In the genomic region with DNA sequence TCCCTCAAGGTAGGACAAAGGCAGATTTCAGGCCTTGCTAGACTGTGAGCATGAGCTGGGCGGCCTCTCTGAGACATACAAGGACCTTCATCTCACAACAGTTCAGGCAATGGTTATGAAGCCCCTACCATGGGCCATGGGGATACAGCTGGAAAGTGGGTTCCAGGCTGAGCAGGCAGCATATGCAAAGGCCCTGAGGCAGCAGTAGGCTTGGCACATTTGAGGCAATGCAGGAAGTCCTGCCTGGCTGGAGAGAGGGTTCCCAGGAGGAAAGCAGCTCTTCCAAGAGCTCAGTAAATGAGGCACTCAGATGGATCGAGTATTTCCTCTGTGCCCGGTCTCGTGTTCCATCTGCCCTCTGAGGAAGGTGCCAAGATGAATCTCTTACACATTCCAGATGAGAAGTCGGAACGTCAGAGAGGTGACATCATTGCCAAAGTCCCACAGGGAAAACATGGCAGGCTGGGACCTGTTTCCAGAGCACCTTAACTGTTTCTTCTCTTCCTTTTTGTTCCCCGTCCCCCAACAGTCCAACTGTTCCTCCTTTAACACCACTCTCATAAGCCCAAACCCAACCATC, we compare ENCODE assay signal across 19 cellular contexts.
DNase-seq lines count a peak whose midpoint lies in the region; ATAC-seq and TF ChIP-seq lines count a peak whose summit lies in the region.
"Had no signal": no experiment of that assay in that cellular context is flagged by ENCODE, and none has a peak within 500 bp of the region (broad histone marks: within the 10 kb centered on the region; RNA-seq: fewer than 3 reads in every experiment).

No MANE protein-coding gene starts in this region.

- no peak overlapping the region for H3K4me2 ChIP-seq in GM23248 (ENCODE audit: unreplicated experiment)
- H3K4me2 ChIP-seq in neural progenitor cell: no peak overlapping the region

- no peaks in the 10 kb centered on the region for H3K27me3 ChIP-seq in GM23248 (replicated peaks; ENCODE audit: insufficient read depth)
- no peaks in the 10 kb centered on the region for H3K27me3 ChIP-seq in neural progenitor cell
- H3K27me3 ChIP-seq in BE2C: peaks cover 6% of the 10 kb centered on the region

- 70 to 78% methylated on average over 7 of the region's 7 CpGs for WGBS in GM23248 (ENCODE audit: low coverage in 1 of 2, low lambda C conversion rate in 2 of 2, missing lambda C conversion rate in 2 of 2), 2 experiments

- H3K27ac Mint-ChIP-seq in neural progenitor cell: peak overlapping the region; percentile 15
- no peak overlapping the region for H3K27ac Mint-ChIP-seq in activated naive CD8-positive, alpha-beta T cell treated with anti-CD3 and anti-CD28 coated beads, Interleukin-2, amount 50 U/mL, for 24 hours
- H3K27ac Mint-ChIP-seq: H9 had no signal

- peaks cover 45% of the 10 kb centered on the region for H3K4me1 Mint-ChIP-seq in neural progenitor cell
- H3K4me1 Mint-ChIP-seq in activated naive CD8-positive, alpha-beta T cell treated with anti-CD3 and anti-CD28 coated beads, Interleukin-2, amount 50 U/mL, for 24 hours: no peaks in the 10 kb centered on the region

- no peaks in the 10 kb centered on the region for H3K9me3 Mint-ChIP-seq in neural progenitor cell
- H3K9me3 Mint-ChIP-seq in activated naive CD8-positive, alpha-beta T cell treated with anti-CD3 and anti-CD28 coated beads, Interleukin-2, amount 50 U/mL, for 24 hours: no peaks in the 10 kb centered on the region
- H3K9me3 Mint-ChIP-seq: H9 had no signal

- H3K79me2 ChIP-seq in GM23248 (ENCODE audit: insufficient read depth) (no peaks in the 10 kb centered on the region), neural progenitor cell (ENCODE audit: low read depth) (no peaks in the 10 kb centered on the region)

- no peak overlapping the region for H3K27ac ChIP-seq in GM23248
- peak overlapping the region; percentile 47 for H3K27ac ChIP-seq in epithelial cell of prostate
- H3K27ac ChIP-seq in neural progenitor cell: no peak overlapping the region
- H3K27ac ChIP-seq: HL-60 had no signal

- H3K9me3 ChIP-seq in GM23248 (ENCODE audit: low read depth) (no peaks in the 10 kb centered on the region), neural progenitor cell (ENCODE audit: low read depth) (no peaks in the 10 kb centered on the region), BE2C (no peaks in the 10 kb centered on the region)

- H3K4me3 Mint-ChIP-seq in neural progenitor cell: no peak overlapping the region
- H3K4me3 Mint-ChIP-seq in activated naive CD8-positive, alpha-beta T cell treated with anti-CD3 and anti-CD28 coated beads, Interleukin-2, amount 50 U/mL, for 24 hours: no peak overlapping the region
- H3K4me3 Mint-ChIP-seq: H9 had no signal

- DNase-seq in GM23248: peak; percentile 26
- peak; percentile 59 for DNase-seq in NCI-H446 treated with DMSO at 0.1 percent for 48 hours (lab: John Stamatoyannopoulos, UW)
- peak; percentile 58 for DNase-seq in epithelial cell of prostate (ENCODE audit: low read depth, low spot score)
- no peak for DNase-seq in neural progenitor cell (ENCODE audit: low spot score)
- DNase-seq in KG1 (lab: John Stamatoyannopoulos, UW): no peak
- no peak for DNase-seq in BE2C
- DNase-seq in activated naive CD8-positive, alpha-beta T cell treated with anti-CD3 and anti-CD28 coated beads, Interleukin-2, amount 50 U/mL, for 24 hours: no peak
- DNase-seq: C1 segment of cervical spinal cord, DMS79 treated with DMSO at 0.1 percent for 48 hours, H9, Kasumi-1, MM.1S, NCI-H1092 treated with DMSO at 0.1 percent for 48 hours, NCI-H146, NCI-H2029 treated with DMSO at 0.1 percent for 48 hours, NCI-H510A, NCI-H748 treated with DMSO at 0.1 percent for 48 hours, SIG-M5 had no signal

- no peaks in the 10 kb centered on the region for H3F3A ChIP-seq in GM23248 (ENCODE audit: insufficient read depth)
- H3F3A ChIP-seq in neural progenitor cell (ENCODE audit: low read depth): peaks cover 35% of the 10 kb centered on the region

- in situ Hi-C loops in GM23248 (cut with MboI): no loop called here

- H3K4me3 ChIP-seq in GM23248 (no peak overlapping the region), neural progenitor cell (no peak overlapping the region), BE2C (ENCODE audit: low read depth, low read length) (no peak overlapping the region)

- no peaks in the 10 kb centered on the region for H3K9me2 ChIP-seq in GM23248 (ENCODE audit: insufficient read depth)

- H3K9ac ChIP-seq in GM23248: no peak overlapping the region
- H3K9ac ChIP-seq in neural progenitor cell: no peak overlapping the region

- TF ChIP-seq CTCF in neural progenitor cell (IDR thresholded peaks at IDR 0.05): no peak
- TF ChIP-seq CTCF in BE2C (IDR thresholded peaks at IDR 0.05; ENCODE audit: low read depth, low read length): no peak

- H4K20me1 ChIP-seq in GM23248 (ENCODE audit: insufficient read depth): no peaks in the 10 kb centered on the region
- H4K20me1 ChIP-seq in neural progenitor cell (ENCODE audit: low read depth): no peaks in the 10 kb centered on the region

- H3K27me3 Mint-ChIP-seq in neural progenitor cell (ENCODE audit: insufficient read depth, low read depth): peaks cover 16% of the 10 kb centered on the region
- peaks cover 11% of the 10 kb centered on the region for H3K27me3 Mint-ChIP-seq in activated naive CD8-positive, alpha-beta T cell treated with anti-CD3 and anti-CD28 coated beads, Interleukin-2, amount 50 U/mL, for 24 hours

- no peak overlapping the region for H2AFZ ChIP-seq in GM23248
- H2AFZ ChIP-seq in neural progenitor cell (replicated peaks): no peak overlapping the region

- no peaks in the 10 kb centered on the region for H3K4me1 ChIP-seq in GM23248 (ENCODE audit: insufficient read depth)
- H3K4me1 ChIP-seq in neural progenitor cell: peaks cover 22% of the 10 kb centered on the region
- H3K4me1 ChIP-seq in BE2C: no peaks in the 10 kb centered on the region

- H3K36me3 ChIP-seq in GM23248 (ENCODE audit: low read depth) (no peaks in the 10 kb centered on the region), neural progenitor cell (no peaks in the 10 kb centered on the region), BE2C (no peaks in the 10 kb centered on the region)

- no peak for ATAC-seq in activated naive CD8-positive, alpha-beta T cell treated with anti-CD3 and anti-CD28 coated beads, Interleukin-2, amount 50 U/mL, for 24 hours

- no peaks in the 10 kb centered on the region for H3K36me3 Mint-ChIP-seq in neural progenitor cell
- H3K36me3 Mint-ChIP-seq in activated naive CD8-positive, alpha-beta T cell treated with anti-CD3 and anti-CD28 coated beads, Interleukin-2, amount 50 U/mL, for 24 hours (ENCODE audit: low read depth): no peaks in the 10 kb centered on the region

Comparison
In these comparisons a context has a peak if more than half of its experiments do, and no peak if none do; other contexts are left out.
1. DNase-seq: peak in GM23248 (single experiment), NCI-H446 treated with DMSO at 0.1 percent for 48 hours (single experiment) and epithelial cell of prostate (single experiment); none in neural progenitor cell (single experiment), KG1 (single experiment), BE2C (single experiment) and activated naive CD8-positive, alpha-beta T cell treated with anti-CD3 and anti-CD28 coated beads, Interleukin-2, amount 50 U/mL, for 24 hours (single experiment).